29 cellular contexts compared by ENCODE assay signal in genomic region chr2:168155036-168155435, GRCh38.
DNase-seq lines count a peak whose midpoint lies in the region; TF ChIP-seq lines count a peak whose summit lies in the region.
"Had no signal": no experiment of that assay in that cellular context is flagged by ENCODE, and none has a peak within 500 bp of the region (broad histone marks: within the 10 kb centered on the region; RNA-seq: fewer than 3 reads in every experiment).

No MANE protein-coding gene starts in this region.

- peak overlapping the region in 1 of 3 experiments; percentile 6 for H3K4me3 Mint-ChIP-seq in nephron
- H3K4me3 Mint-ChIP-seq: activated naive CD8-positive, alpha-beta T cell treated with anti-CD3 and anti-CD28 coated beads, Interleukin-2, amount 10 ng/mL, durations not matched to agents 7 days and 5 days; activated T-cell treated with anti-CD3 and anti-CD28 coated beads, Interleukin-2, amount 50 U/mL, for 4 hours; CD4-positive, CD25-positive, alpha-beta regulatory T cell; mesothelial cell of epicardium; naive thymus-derived CD8-positive, alpha-beta T cell; WTC11 had no signal

- H3K9ac ChIP-seq in BLaER1 treated with 17β-estradiol and CSF1 and Interleukin-3, amounts not matched to agents 10 nM and 100 nM, result peak overlapping the region in 3 of 11 experiments; percentile 33 to 46 (median 38); a peak in 5 of 22 replicates
- H3K9ac ChIP-seq in SK-N-MC (ENCODE audit: insufficient read length), result no peak overlapping the region
- H3K9ac ChIP-seq: GM23248, SK-N-SH had no signal

- in situ Hi-C loops in HAP-1 (cut with MboI; ENCODE audit: low sequenced_read_pairs), result no loop called here

- H3K27me3 ChIP-seq in BLaER1 treated with 17β-estradiol and CSF1 and Interleukin-3, amounts not matched to agents 10 nM and 100 nM, result no peaks in the 10 kb centered on the region
- H3K27me3 ChIP-seq in dorsolateral prefrontal cortex (no peaks in the 10 kb centered on the region), HAP-1 (ENCODE audit: low read depth) (no peaks in the 10 kb centered on the region)
- H3K27me3 ChIP-seq: ascending aorta, esophagus squamous epithelium, gastroesophageal sphincter, suprapubic skin, upper lobe of right lung had no signal

- intact Hi-C loops in dorsolateral prefrontal cortex (cut with DNase I), result no loop called here

- H3K4me1 ChIP-seq in BLaER1 treated with 17β-estradiol and CSF1 and Interleukin-3, amounts not matched to agents 10 nM and 100 nM, result peaks cover 31 to 100% (median 98%) of the 10 kb centered on the region in 10 experiments
- H3K4me1 ChIP-seq in HAP-1, result peaks cover 7% of the 10 kb centered on the region
- H3K4me1 ChIP-seq: ascending aorta had no signal

- H3K36me3 Mint-ChIP-seq in nephron (ENCODE audit: low read depth), result peaks cover 31% of the 10 kb centered on the region
- H3K36me3 Mint-ChIP-seq: WTC11 had no signal

- peak overlapping the region in 9 of 11 experiments; percentile 6 to 90 (median 80); a peak in 16 of 22 replicates for H3K4me2 ChIP-seq in BLaER1 treated with 17β-estradiol and CSF1 and Interleukin-3, amounts not matched to agents 10 nM and 100 nM
- H3K4me2 ChIP-seq: SK-N-SH, smooth muscle cell had no signal

- no peaks in the 10 kb centered on the region for H3K9me3 Mint-ChIP-seq in nephron
- H3K9me3 Mint-ChIP-seq: activated naive CD8-positive, alpha-beta T cell treated with anti-CD3 and anti-CD28 coated beads, Interleukin-2, amount 10 ng/mL, durations not matched to agents 7 days and 5 days; activated T-cell treated with anti-CD3 and anti-CD28 coated beads, Interleukin-2, amount 50 U/mL, for 4 hours; CD4-positive, CD25-positive, alpha-beta regulatory T cell; mesothelial cell of epicardium; naive thymus-derived CD8-positive, alpha-beta T cell; WTC11 had no signal

- peaks cover 0 to 8% (median 0%) of the 10 kb centered on the region in 11 experiments; a peak in 2 of 22 replicates for H3K9me3 ChIP-seq in BLaER1 treated with 17β-estradiol and CSF1 and Interleukin-3, amounts not matched to agents 10 nM and 100 nM (replicated peaks in 1 of 11)
- H3K9me3 ChIP-seq in SK-N-MC (ENCODE audit: low read depth, low read length) (no peaks in the 10 kb centered on the region), HAP-1 (no peaks in the 10 kb centered on the region)
- H3K9me3 ChIP-seq: ascending aorta, esophagus squamous epithelium, gastroesophageal sphincter, SK-N-SH, suprapubic skin, upper lobe of right lung had no signal

- no peaks in the 10 kb centered on the region for H3K27me3 Mint-ChIP-seq in nephron (ENCODE audit: low read depth)
- H3K27me3 Mint-ChIP-seq: activated naive CD8-positive, alpha-beta T cell treated with anti-CD3 and anti-CD28 coated beads, Interleukin-2, amount 10 ng/mL, durations not matched to agents 7 days and 5 days; naive thymus-derived CD8-positive, alpha-beta T cell had no signal

- H3K36me3 ChIP-seq in BLaER1 treated with 17β-estradiol and CSF1 and Interleukin-3, amounts not matched to agents 10 nM and 100 nM, result peaks cover 0 to 42% (median 10%) of the 10 kb centered on the region in 11 experiments; a peak in 9 of 22 replicates
- H3K36me3 ChIP-seq in SK-N-MC (ENCODE audit: insufficient read depth, low read length) (no peaks in the 10 kb centered on the region), HAP-1 (replicated peaks) (peaks cover 1% of the 10 kb centered on the region; the same call in 1 of the 2 replicates)
- H3K36me3 ChIP-seq: ascending aorta, gastroesophageal sphincter, suprapubic skin had no signal

- no peak overlapping the region for H3K4me3 ChIP-seq in BLaER1 treated with 17β-estradiol and CSF1 and Interleukin-3, amounts not matched to agents 10 nM and 100 nM
- H3K4me3 ChIP-seq in SK-N-MC (no peak overlapping the region), fibroblast of villous mesenchyme (ENCODE audit: low read depth, low read length) (no peak overlapping the region), dorsolateral prefrontal cortex (no peak overlapping the region), HAP-1 (no peak overlapping the region)
- H3K4me3 ChIP-seq: ascending aorta, esophagus squamous epithelium, gastroesophageal sphincter, GM23248, smooth muscle cell, suprapubic skin, upper lobe of right lung had no signal

- H3K4me1 Mint-ChIP-seq in nephron, result peaks cover 66% of the 10 kb centered on the region

- H3K27ac Mint-ChIP-seq in nephron, result peak overlapping the region; percentile 66 to 73 (median 68)
- H3K27ac Mint-ChIP-seq: activated naive CD8-positive, alpha-beta T cell treated with anti-CD3 and anti-CD28 coated beads, Interleukin-2, amount 10 ng/mL, durations not matched to agents 7 days and 5 days; mesothelial cell of epicardium; naive thymus-derived CD8-positive, alpha-beta T cell; WTC11 had no signal

- no peaks in the 10 kb centered on the region for H4K20me1 ChIP-seq in BLaER1 treated with 17β-estradiol and CSF1 and Interleukin-3, amounts not matched to agents 10 nM and 100 nM

- no peak for TF ChIP-seq CTCF in fibroblast of villous mesenchyme (IDR thresholded peaks at IDR 0.05; ENCODE audit: insufficient read depth, low read depth, low read length)
- no peak for TF ChIP-seq CTCF in nephron (IDR thresholded peaks at IDR 0.05; ENCODE audit: unreplicated experiment in 3 of 3)
- no peak for TF ChIP-seq CTCF in dorsolateral prefrontal cortex (IDR thresholded peaks at IDR 0.05 in 54 of 56, conservative IDR thresholded peaks at IDR 0.05 in 2 of 56; ENCODE audit: low read depth in 1 of 56, partially characterized antibody in 56 of 56)

- DNase-seq in SK-N-MC (ENCODE audit: low read depth, low spot score) (no peak), fibroblast of villous mesenchyme (ENCODE audit: low read depth) (peak; percentile 40), NCI-H1436 treated with DMSO at 0.1 percent for 48 hours (lab: John Stamatoyannopoulos, UW) (no peak), dorsolateral prefrontal cortex (no peak), HAP-1 (ENCODE audit: low spot score in 2 of 2) (no peak)
- DNase-seq: activated CD4-positive, alpha-beta T cell treated with anti-CD3 and anti-CD28 coated beads, Interleukin-2, amount 50 U/mL, for 1 hour; activated gamma-delta T cell treated with Interleukin-2 at 50 U/mL for 16 hours; activated naive CD8-positive, alpha-beta T cell treated with anti-CD3 and anti-CD28 coated beads, Interleukin-2, amount 10 ng/mL, durations not matched to agents 7 days and 5 days; activated T-cell treated with anti-CD3 and anti-CD28 coated beads, Interleukin-2, amount 50 U/mL, for 4 hours; CD4-positive, CD25-positive, alpha-beta regulatory T cell; cortex of kidney; DND-41; esophagus squamous epithelium; GM23248; hypothalamus; naive thymus-derived CD8-positive, alpha-beta T cell; NCI-H1694; SK-N-SH; stimulated activated naive CD4-positive, alpha-beta T cell treated with Interleukin-2 at 50 U/mL for 16 hours; upper lobe of right lung had no signal

- H3K27ac ChIP-seq in BLaER1 treated with 17β-estradiol and CSF1 and Interleukin-3, amounts not matched to agents 10 nM and 100 nM, result peak overlapping the region in 6 of 11 experiments; percentile 20 to 88 (median 44); a peak in 9 of 22 replicates
- peak overlapping the region; percentile 44 for H3K27ac ChIP-seq in SK-N-MC
- H3K27ac ChIP-seq in dorsolateral prefrontal cortex, result no peak overlapping the region
- H3K27ac ChIP-seq: ascending aorta, GM23248, RWPE1, suprapubic skin, upper lobe of right lung had no signal

Comparison
In these comparisons a context has a peak if more than half of its experiments do, and no peak if none do; other contexts are left out.
1. H3K27ac ChIP-seq: peak in BLaER1 treated with 17β-estradiol and CSF1 and Interleukin-3, amounts not matched to agents 10 nM and 100 nM (6 of 11) and SK-N-MC (single experiment); none in dorsolateral prefrontal cortex (0 of 59).